In genomic region chr2:7571701-7572100, GRCh38 we compare ENCODE assay signal across 15 cellular contexts.
"Had no signal": no experiment of that assay in that cellular context is flagged by ENCODE, and none has a peak within 500 bp of the region (broad histone marks: within the 10 kb centered on the region; RNA-seq: fewer than 3 reads in every experiment).

No MANE protein-coding gene starts in this region.

- H3K4me1 Mint-ChIP-seq: naive B cell had no signal

- H3K36me3 Mint-ChIP-seq: naive B cell; neural progenitor cell; stimulated activated effector memory CD8-positive, alpha-beta T cell treated with anti-CD3 and anti-CD28 coated beads, Interleukin-12 subunit alpha, Interleukin-12 subunit beta, amount 100 ng/mL, for 72 hours had no signal

- H3K9me3 Mint-ChIP-seq: stimulated activated effector memory CD8-positive, alpha-beta T cell treated with anti-CD3 and anti-CD28 coated beads, Interleukin-12 subunit alpha, Interleukin-12 subunit beta, amount 100 ng/mL, for 72 hours had no signal

- H3K27me3 Mint-ChIP-seq: activated CD4-positive, alpha-beta T cell treated with anti-CD3 and anti-CD28 coated beads, Interleukin-2, amount 10 ng/mL, durations not matched to agents 7 days and 5 days had no signal

- H3K27ac Mint-ChIP-seq: activated CD4-positive, alpha-beta T cell treated with anti-CD3 and anti-CD28 coated beads, Interleukin-2, amount 10 ng/mL, durations not matched to agents 7 days and 5 days; naive B cell; neural progenitor cell; stimulated activated effector memory CD8-positive, alpha-beta T cell treated with anti-CD3 and anti-CD28 coated beads, Interleukin-12 subunit alpha, Interleukin-12 subunit beta, amount 100 ng/mL, for 72 hours had no signal

- ATAC-seq: left cardiac atrium, psoas muscle, upper lobe of right lung had no signal

- DNase-seq: activated CD8-positive, alpha-beta memory T cell treated with anti-CD3 and anti-CD28 coated beads, Interleukin-2, amount 50 U/mL, for 4 hours; central memory CD4-positive, alpha-beta T cell; foreskin fibroblast; left cardiac atrium; mammary epithelial cell; naive B cell; psoas muscle; sigmoid colon; small intestine; stimulated activated CD4-positive, alpha-beta T cell treated with anti-CD3 and anti-CD28 coated beads, Interleukin-4, amount 100 ng/mL, for 24 hours; tibial artery; upper lobe of right lung had no signal

- H3K4me3 Mint-ChIP-seq: activated CD4-positive, alpha-beta T cell treated with anti-CD3 and anti-CD28 coated beads, Interleukin-2, amount 10 ng/mL, durations not matched to agents 7 days and 5 days; naive B cell; neural progenitor cell; stimulated activated effector memory CD8-positive, alpha-beta T cell treated with anti-CD3 and anti-CD28 coated beads, Interleukin-12 subunit alpha, Interleukin-12 subunit beta, amount 100 ng/mL, for 72 hours had no signal
